7 cellular contexts compared by ENCODE assay signal in genomic region chr20:56974499-56975250, GRCh38.
A peak's percentile ranks its signal among the peaks of the same experiment; 100 is the strongest.
DNase-seq lines count a peak whose midpoint lies in the region; ATAC-seq lines count a peak whose summit lies in the region.

No MANE protein-coding gene starts in this region.

- DNase-seq in EH (ENCODE audit: low read depth) (peak; percentile 69), HUDEP-2 (lab: John Stamatoyannopoulos, UW; ENCODE audit: unreplicated experiment in 76 of 76) (peak in 47 of 76 experiments; percentile 1 to 60 (median 19)), SW480 (ENCODE audit: low spot score) (peak; percentile 69), globus pallidus (ENCODE audit: low spot score) (peak; percentile 13), smooth muscle cell of the brain vasculature (ENCODE audit: low read depth, low spot score) (peak; percentile 46), middle frontal gyrus (ENCODE audit: extremely low spot score, low spot score) (no peak)

- ATAC-seq in HG03280 (IDR thresholded peaks at IDR 0.05; ENCODE audit: unreplicated experiment), result no peak
